ENCODE assay signal across 13 cellular contexts in the genomic region with DNA sequence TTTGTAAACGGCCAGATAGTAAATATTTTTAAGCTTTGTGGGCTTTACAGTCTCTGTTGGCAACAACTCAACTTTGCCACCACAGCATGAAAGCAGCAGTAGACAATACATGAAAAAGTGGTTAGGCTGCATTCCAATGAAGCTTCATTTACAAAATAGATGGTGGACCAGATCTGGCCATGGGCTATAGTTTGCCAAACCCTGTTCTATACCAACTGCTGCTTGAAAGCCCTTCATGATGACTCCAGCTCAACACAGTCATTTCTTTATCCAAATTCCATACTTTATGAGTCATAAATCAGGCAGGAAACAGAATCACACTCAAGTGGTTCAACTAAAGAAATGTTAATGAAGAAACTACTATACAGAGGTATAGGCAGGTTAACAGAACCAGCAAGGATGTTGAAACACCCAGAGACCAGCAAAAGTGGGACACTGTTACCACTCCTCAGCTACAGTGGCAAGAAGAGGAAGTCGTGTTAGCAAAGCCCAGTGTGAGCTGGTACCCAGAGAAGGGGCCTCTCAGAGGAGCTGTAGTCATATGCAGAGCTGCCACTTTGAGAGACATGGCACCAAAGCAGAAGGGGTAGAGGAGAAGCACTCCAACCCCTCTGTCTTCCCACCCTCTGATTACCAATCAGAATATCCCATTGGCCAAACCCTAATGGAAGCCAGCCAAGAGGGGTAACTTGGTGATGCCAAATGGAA.
DNase-seq lines count a peak whose midpoint lies in the region; ATAC-seq and TF ChIP-seq lines count a peak whose summit lies in the region.
"Had no signal": no experiment of that assay in that cellular context is flagged by ENCODE, and none has a peak within 500 bp of the region (broad histone marks: within the 10 kb centered on the region; RNA-seq: fewer than 3 reads in every experiment).

No MANE protein-coding gene starts in this region.

- H3K4me3 Mint-ChIP-seq in naive thymus-derived CD4-positive, alpha-beta T cell, result peak overlapping the region in 1 of 10 donors; percentile 13
- no peak overlapping the region for H3K4me3 Mint-ChIP-seq in stimulated activated memory B cell treated with anti-CD40 and anti-IgM and Interleukin-4, amounts not matched to agents 10 μg/mL and 1 μg/mL and 100 μg/mL, for 72 hours

- DNase-seq in DMS153 (lab: John Stamatoyannopoulos, UW) (peak; percentile 52), DMS153 treated with DMSO at 0.1 percent for 48 hours (lab: John Stamatoyannopoulos, UW; ENCODE audit: unreplicated experiment) (no peak), MV-4-11 (lab: John Stamatoyannopoulos, UW) (peak; percentile 50), astrocyte of the hippocampus (ENCODE audit: low read depth, low spot score) (peak; percentile 67), dorsolateral prefrontal cortex (no peak)
- DNase-seq in naive thymus-derived CD4-positive, alpha-beta T cell, result no peak
- DNase-seq: lower lobe of right lung, NCI-H2081 treated with DMSO at 0.1 percent for 48 hours, SHP77 treated with DMSO at 0.1 percent for 48 hours, sigmoid colon had no signal

- peaks cover 5 to 52% (median 42%) of the 10 kb centered on the region in 5 donors for H3K27me3 Mint-ChIP-seq in naive thymus-derived CD4-positive, alpha-beta T cell
- H3K27me3 Mint-ChIP-seq in stimulated activated memory B cell treated with anti-CD40 and anti-IgM and Interleukin-4, amounts not matched to agents 10 μg/mL and 1 μg/mL and 100 μg/mL, for 72 hours, result no peaks in the 10 kb centered on the region

- intact Hi-C loops in naive thymus-derived CD4-positive, alpha-beta T cell (cut with micrococcal nuclease), result no loop called here
- intact Hi-C loops in dorsolateral prefrontal cortex (cut with DNase I), result no loop called here

- peak overlapping the region in 1 of 9 donors; percentile 69 for H3K27ac Mint-ChIP-seq in naive thymus-derived CD4-positive, alpha-beta T cell
- no peak overlapping the region for H3K27ac Mint-ChIP-seq in stimulated activated memory B cell treated with anti-CD40 and anti-IgM and Interleukin-4, amounts not matched to agents 10 μg/mL and 1 μg/mL and 100 μg/mL, for 72 hours

- H3K4me3 ChIP-seq in naive thymus-derived CD4-positive, alpha-beta T cell (ENCODE audit: low read length), result no peak overlapping the region
- no peak overlapping the region for H3K4me3 ChIP-seq in dorsolateral prefrontal cortex
- H3K4me3 ChIP-seq: lower lobe of right lung, sigmoid colon had no signal

- H3K27ac ChIP-seq in naive thymus-derived CD4-positive, alpha-beta T cell (ENCODE audit: low read depth, low read length), result no peak overlapping the region
- H3K27ac ChIP-seq in dorsolateral prefrontal cortex, result no peak overlapping the region
- H3K27ac ChIP-seq: 22Rv1, lower lobe of right lung, sigmoid colon had no signal

- POLR2A ChIA-PET in naive thymus-derived CD4-positive, alpha-beta T cell (lab: Charles Lee), result no interaction called here

- CTCF ChIA-PET in naive thymus-derived CD4-positive, alpha-beta T cell (lab: Charles Lee), result no interaction called here

- TF ChIP-seq CTCF in dorsolateral prefrontal cortex (IDR thresholded peaks at IDR 0.05 in 54 of 56, conservative IDR thresholded peaks at IDR 0.05 in 2 of 56; ENCODE audit: low read depth in 1 of 56, partially characterized antibody in 56 of 56), result no peak

- H3K36me3 ChIP-seq in naive thymus-derived CD4-positive, alpha-beta T cell (ENCODE audit: control insufficient read depth in 2 of 3, insufficient read depth in 3 of 3, low read length in 3 of 3), result no peaks in the 10 kb centered on the region
- H3K36me3 ChIP-seq: lower lobe of right lung, sigmoid colon had no signal

- H3K27me3 ChIP-seq in naive thymus-derived CD4-positive, alpha-beta T cell (ENCODE audit: control insufficient read depth in 2 of 2, insufficient read depth in 2 of 2, low read length in 2 of 2), result no peaks in the 10 kb centered on the region
- H3K27me3 ChIP-seq in dorsolateral prefrontal cortex, result peaks cover 0 to 23% (median 0%) of the 10 kb centered on the region in 45 donors
- H3K27me3 ChIP-seq: sigmoid colon had no signal

- peak; percentile 45 for ATAC-seq in naive thymus-derived CD4-positive, alpha-beta T cell
- no peak for ATAC-seq in stimulated activated memory B cell treated with anti-CD40 and anti-IgM and Interleukin-4, amounts not matched to agents 10 μg/mL and 1 μg/mL and 100 μg/mL, for 72 hours
- ATAC-seq in GM18867 (IDR thresholded peaks at IDR 0.05; ENCODE audit: unreplicated experiment), result no peak

- peaks cover 0 to 34% (median 0%) of the 10 kb centered on the region in 7 donors for H3K4me1 Mint-ChIP-seq in naive thymus-derived CD4-positive, alpha-beta T cell
- no peaks in the 10 kb centered on the region for H3K4me1 Mint-ChIP-seq in stimulated activated memory B cell treated with anti-CD40 and anti-IgM and Interleukin-4, amounts not matched to agents 10 μg/mL and 1 μg/mL and 100 μg/mL, for 72 hours

- H3K9me3 Mint-ChIP-seq in naive thymus-derived CD4-positive, alpha-beta T cell, result peaks cover 0 to 15% (median 7%) of the 10 kb centered on the region in 11 donors
- peaks cover 7% of the 10 kb centered on the region for H3K9me3 Mint-ChIP-seq in stimulated activated memory B cell treated with anti-CD40 and anti-IgM and Interleukin-4, amounts not matched to agents 10 μg/mL and 1 μg/mL and 100 μg/mL, for 72 hours

- H3K4me1 ChIP-seq in naive thymus-derived CD4-positive, alpha-beta T cell (ENCODE audit: control insufficient read depth in 2 of 2, insufficient read depth in 2 of 2, low read length in 2 of 2), result no peaks in the 10 kb centered on the region
- H3K4me1 ChIP-seq: lower lobe of right lung, sigmoid colon had no signal

- peaks cover 0 to 14% (median 0%) of the 10 kb centered on the region in 5 donors for H3K36me3 Mint-ChIP-seq in naive thymus-derived CD4-positive, alpha-beta T cell
- no peaks in the 10 kb centered on the region for H3K36me3 Mint-ChIP-seq in stimulated activated memory B cell treated with anti-CD40 and anti-IgM and Interleukin-4, amounts not matched to agents 10 μg/mL and 1 μg/mL and 100 μg/mL, for 72 hours

- no peaks in the 10 kb centered on the region for H3K9me3 ChIP-seq in naive thymus-derived CD4-positive, alpha-beta T cell (ENCODE audit: control insufficient read depth in 2 of 3, low read length in 3 of 3)

Comparison
In these comparisons a context has a peak if more than half of its experiments do, and no peak if none do; other contexts are left out.
1. DNase-seq: peak in DMS153 (single experiment), MV-4-11 (single experiment) and astrocyte of the hippocampus (single experiment); none in DMS153 treated with DMSO at 0.1 percent for 48 hours (single experiment), naive thymus-derived CD4-positive, alpha-beta T cell (0 of 9) and dorsolateral prefrontal cortex (0 of 10).